Comparison of ENCODE assay signal across 26 cellular contexts in the genomic region with DNA sequence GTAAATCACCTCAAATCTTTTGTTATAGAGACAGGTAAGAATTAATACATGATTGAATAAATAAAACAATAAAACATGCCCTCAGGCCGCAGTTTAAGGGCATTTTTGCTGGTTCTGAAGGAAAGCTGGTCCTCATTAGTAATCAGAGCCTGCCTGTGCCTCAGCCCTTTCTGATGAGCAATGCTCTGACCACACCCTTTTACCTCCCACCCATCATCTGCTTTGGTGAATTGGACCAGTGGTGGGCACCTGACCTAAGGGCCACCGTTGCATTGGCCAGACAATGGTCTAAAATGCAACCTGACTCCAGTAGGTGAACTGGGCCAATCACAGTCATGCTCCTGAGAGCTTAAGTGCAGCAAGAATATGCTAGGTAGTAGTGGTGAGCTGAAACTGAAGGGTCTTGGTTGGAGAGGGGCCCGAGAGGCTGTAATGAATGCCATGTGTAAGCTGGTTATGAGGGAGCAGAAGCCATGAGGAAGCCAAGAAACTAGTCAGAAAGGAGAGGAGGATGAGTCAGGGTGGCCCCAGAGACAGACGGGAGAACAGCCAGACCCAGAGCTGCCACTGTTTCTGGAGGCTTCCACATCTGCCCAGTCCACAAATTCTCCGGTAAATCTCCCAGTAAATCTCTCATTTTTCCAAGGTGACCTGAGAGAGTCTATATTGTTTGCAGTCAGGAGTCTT. TPM values are rescaled to one million over a fixed set of nuclear protein-coding genes. Genes with fewer than 3 reads are reported as not detected.
DNase-seq lines count a peak whose midpoint lies in the region; ATAC-seq, FAIRE-seq and TF ChIP-seq lines count a peak whose summit lies in the region.
"Had no signal": no experiment of that assay in that cellular context is flagged by ENCODE, and none has a peak within 500 bp of the region (broad histone marks: within the 10 kb centered on the region; RNA-seq: fewer than 3 reads in every experiment).

No MANE protein-coding gene starts in this region.

- H3K4me1 ChIP-seq in adipocyte (ENCODE audit: control insufficient read depth, insufficient read depth, low read length) (peaks cover 38% of the 10 kb centered on the region), foreskin keratinocyte (peaks cover 3% of the 10 kb centered on the region)
- H3K4me1 ChIP-seq in CD8-positive, alpha-beta T cell (ENCODE audit: insufficient read depth, low read length) = no peaks in the 10 kb centered on the region
- H3K4me1 ChIP-seq: breast epithelium, left ventricle myocardium inferior had no signal

- H3K27ac ChIP-seq in foreskin keratinocyte = no peak overlapping the region
- H3K27ac ChIP-seq in CD8-positive, alpha-beta T cell (ENCODE audit: low read depth, low read length) = no peak overlapping the region
- H3K27ac ChIP-seq: breast epithelium, colonic mucosa, esophagus muscularis mucosa, HL-60, left ventricle myocardium inferior, RWPE1 had no signal

- ATAC-seq in foreskin keratinocyte (peak; percentile 68), GM21526 (IDR thresholded peaks at IDR 0.05; ENCODE audit: low FRiP score, unreplicated experiment) (no peak)
- ATAC-seq in activated CD8-positive, alpha-beta T cell treated with anti-CD3 and anti-CD28 coated beads for 36 hours = no peak
- ATAC-seq in CD8-positive, alpha-beta T cell = no peak
- ATAC-seq: effector memory CD8-positive, alpha-beta T cell had no signal

- H3K36me3 Mint-ChIP-seq in activated CD8-positive, alpha-beta T cell treated with anti-CD3 and anti-CD28 coated beads for 36 hours (ENCODE audit: low read depth) = no peaks in the 10 kb centered on the region
- no peaks in the 10 kb centered on the region for H3K36me3 Mint-ChIP-seq in CD8-positive, alpha-beta T cell
- H3K36me3 Mint-ChIP-seq: activated CD4-positive, alpha-beta memory T cell treated with anti-CD3 and anti-CD28 coated beads for 36 hours; natural killer cell had no signal

- no peak for FAIRE-seq in GM19239 (lab: Jason Lieb, UNC)
- FAIRE-seq: GM12891 had no signal

- no peak overlapping the region for H3K9ac ChIP-seq in adipocyte (ENCODE audit: low read length)

- no peaks in the 10 kb centered on the region for H3K9me3 ChIP-seq in adipocyte (ENCODE audit: control insufficient read depth, low read length)
- H3K9me3 ChIP-seq in CD8-positive, alpha-beta T cell (ENCODE audit: low read length) = no peaks in the 10 kb centered on the region
- H3K9me3 ChIP-seq: breast epithelium, colonic mucosa, esophagus muscularis mucosa, sigmoid colon had no signal

- no peaks in the 10 kb centered on the region for H3K9me3 Mint-ChIP-seq in activated CD8-positive, alpha-beta T cell treated with anti-CD3 and anti-CD28 coated beads for 36 hours
- no peaks in the 10 kb centered on the region for H3K9me3 Mint-ChIP-seq in CD8-positive, alpha-beta T cell
- H3K9me3 Mint-ChIP-seq: activated CD4-positive, alpha-beta memory T cell treated with anti-CD3 and anti-CD28 coated beads for 36 hours; effector memory CD8-positive, alpha-beta T cell; natural killer cell had no signal

- H3K4me3 ChIP-seq in HFF-Myc (replicated peaks; ENCODE audit: low read depth, low read length) (no peak overlapping the region), adipocyte (ENCODE audit: low read length) (no peak overlapping the region)
- H3K4me3 ChIP-seq in CD8-positive, alpha-beta T cell (ENCODE audit: low read depth, low read length) = no peak overlapping the region
- H3K4me3 ChIP-seq: breast epithelium, colonic mucosa, esophagus muscularis mucosa, left ventricle myocardium inferior, sigmoid colon had no signal

- intact Hi-C loops in activated CD8-positive, alpha-beta T cell treated with anti-CD3 and anti-CD28 coated beads for 36 hours (cut with micrococcal nuclease) = no loop called here
- intact Hi-C loops in CD8-positive, alpha-beta T cell (cut with DNase I, micrococcal nuclease) = no loop called here

- DNase-seq in AG09319 (ENCODE audit: extremely low read depth, low read depth) (peak; percentile 24), HFF-Myc (ENCODE audit: extremely low read depth, low read depth) (peak; percentile 91), adipocyte (ENCODE audit: low read depth) (peak; percentile 58), foreskin keratinocyte (no peak), GM19239 (ENCODE audit: insufficient read length, low spot score) (no peak)
- no peak for DNase-seq in activated CD8-positive, alpha-beta T cell treated with anti-CD3 and anti-CD28 coated beads for 36 hours
- no peak for DNase-seq in CD8-positive, alpha-beta T cell
- DNase-seq: activated CD4-positive, alpha-beta memory T cell treated with anti-CD3 and anti-CD28 coated beads for 36 hours; activated CD4-positive, CD25-positive, alpha-beta regulatory T cell; activated effector memory CD4-positive, alpha-beta T cell treated with Interleukin-2 at 50 U/mL for 16 hours; DMS 273 treated with DMSO at 0.1 percent for 48 hours; effector memory CD8-positive, alpha-beta T cell; left ventricle myocardium inferior; midbrain; natural killer cell; NCI-H1436; NCI-H524 treated with DMSO at 0.1 percent for 48 hours; sigmoid colon; T-helper 9 cell had no signal

- no peaks in the 10 kb centered on the region for H3K27me3 Mint-ChIP-seq in activated CD8-positive, alpha-beta T cell treated with anti-CD3 and anti-CD28 coated beads for 36 hours
- H3K27me3 Mint-ChIP-seq in CD8-positive, alpha-beta T cell (ENCODE audit: low read depth) = no peaks in the 10 kb centered on the region
- H3K27me3 Mint-ChIP-seq: activated CD4-positive, alpha-beta memory T cell treated with anti-CD3 and anti-CD28 coated beads for 36 hours; effector memory CD8-positive, alpha-beta T cell had no signal

- CTCF ChIA-PET in activated CD8-positive, alpha-beta T cell treated with anti-CD3 and anti-CD28 coated beads for 36 hours (lab: Charles Lee) = interaction anchor here (1.5 kb wide), 1 partner anchor 10 kb away, joined by 5 read pairs; no protein-coding TSS in a partner anchor
- CTCF ChIA-PET in CD8-positive, alpha-beta T cell (lab: Charles Lee) = no interaction called here

- no peak overlapping the region for H3K4me3 Mint-ChIP-seq in activated CD8-positive, alpha-beta T cell treated with anti-CD3 and anti-CD28 coated beads for 36 hours
- H3K4me3 Mint-ChIP-seq in CD8-positive, alpha-beta T cell = no peak overlapping the region
- H3K4me3 Mint-ChIP-seq: activated CD4-positive, alpha-beta memory T cell treated with anti-CD3 and anti-CD28 coated beads for 36 hours; effector memory CD8-positive, alpha-beta T cell; natural killer cell had no signal

- no peaks in the 10 kb centered on the region for H3K27me3 ChIP-seq in adipocyte (replicated peaks; ENCODE audit: control insufficient read depth, insufficient read depth, low read length)
- H3K27me3 ChIP-seq in foreskin keratinocyte = no peaks in the 10 kb centered on the region
- H3K27me3 ChIP-seq in CD8-positive, alpha-beta T cell (ENCODE audit: insufficient read depth, low read length) = no peaks in the 10 kb centered on the region
- H3K27me3 ChIP-seq: breast epithelium, colonic mucosa, esophagus muscularis mucosa, sigmoid colon had no signal

- POLR2A ChIA-PET in activated CD8-positive, alpha-beta T cell treated with anti-CD3 and anti-CD28 coated beads for 36 hours (lab: Charles Lee) = no interaction called here
- POLR2A ChIA-PET in CD8-positive, alpha-beta T cell (lab: Charles Lee) = no interaction called here

- H3K4me1 Mint-ChIP-seq in activated CD8-positive, alpha-beta T cell treated with anti-CD3 and anti-CD28 coated beads for 36 hours (ENCODE audit: low read depth) = peaks cover 2% of the 10 kb centered on the region
- H3K4me1 Mint-ChIP-seq in CD8-positive, alpha-beta T cell (ENCODE audit: low read depth) = no peaks in the 10 kb centered on the region
- H3K4me1 Mint-ChIP-seq: natural killer cell had no signal

- no peaks in the 10 kb centered on the region for H3K36me3 ChIP-seq in adipocyte (ENCODE audit: control insufficient read depth, insufficient read depth, low read length, severe bottlenecking)
- H3K36me3 ChIP-seq in CD8-positive, alpha-beta T cell (ENCODE audit: insufficient read depth, low read length) = no peaks in the 10 kb centered on the region
- H3K36me3 ChIP-seq: breast epithelium, colonic mucosa, esophagus muscularis mucosa, left ventricle myocardium inferior, sigmoid colon had no signal

- TF ChIP-seq CTCF in AG09319 (IDR thresholded peaks at IDR 0.05; ENCODE audit: low read depth, low read length) (no peak), HFF-Myc (IDR thresholded peaks at IDR 0.05; ENCODE audit: low read depth, low read length, missing control alignments) (no peak), foreskin keratinocyte (conservative IDR thresholded peaks at IDR 0.05) (no peak)
- TF ChIP-seq CTCF in activated CD8-positive, alpha-beta T cell treated with anti-CD3 and anti-CD28 coated beads for 36 hours (IDR thresholded peaks at IDR 0.05) = no peak
- TF ChIP-seq CTCF in CD8-positive, alpha-beta T cell (IDR thresholded peaks at IDR 0.05) = no peak

- H3K27ac Mint-ChIP-seq in activated CD8-positive, alpha-beta T cell treated with anti-CD3 and anti-CD28 coated beads for 36 hours = no peak overlapping the region
- no peak overlapping the region for H3K27ac Mint-ChIP-seq in CD8-positive, alpha-beta T cell
- H3K27ac Mint-ChIP-seq: activated CD4-positive, alpha-beta memory T cell treated with anti-CD3 and anti-CD28 coated beads for 36 hours; effector memory CD8-positive, alpha-beta T cell; natural killer cell had no signal

RNA-seq across cellular contexts. Expression of gene ZSWIM6, which starts 45.5 kb away (rescaled TPM):
- total RNA-seq in foreskin keratinocyte = 6.4 and 6.8 TPM in 2 replicates
- polyA plus RNA-seq in foreskin keratinocyte = 1.4 and 1.6 TPM in 2 replicates
- total RNA-seq in activated CD8-positive, alpha-beta T cell treated with anti-CD3 and anti-CD28 coated beads for 36 hours = 1 to 10 TPM; 4.4 TPM
- 1 to 10 TPM; 3.9 to 4.1 TPM for total RNA-seq in CD8-positive, alpha-beta T cell

Comparison
In these comparisons a context has a peak if more than half of its experiments do, and no peak if none do; other contexts are left out.
1. DNase-seq: peak in AG09319 (single experiment), HFF-Myc (single experiment) and adipocyte (single experiment); none in foreskin keratinocyte (0 of 2), activated CD8-positive, alpha-beta T cell treated with anti-CD3 and anti-CD28 coated beads for 36 hours (single experiment), GM19239 (single experiment) and CD8-positive, alpha-beta T cell (0 of 7).